ENCODE assay signal across 12 cellular contexts in genomic region chr4:140047017-140047640, GRCh38.
DNase-seq lines count a peak whose midpoint lies in the region; ATAC-seq and TF ChIP-seq lines count a peak whose summit lies in the region.
"Had no signal": no experiment of that assay in that cellular context is flagged by ENCODE, and none has a peak within 500 bp of the region (broad histone marks: within the 10 kb centered on the region; RNA-seq: fewer than 3 reads in every experiment).

No MANE protein-coding gene starts in this region.

- intact Hi-C loops in tibial artery (cut with DNase I; ENCODE audit: low total_unique reads), result loop anchor here (10.0 kb wide), 1 partner anchor 312 kb away; no protein-coding TSS in a partner anchor

- ATAC-seq in HG02884 (IDR thresholded peaks at IDR 0.05; ENCODE audit: unreplicated experiment), result no peak
- ATAC-seq: effector memory CD8-positive, alpha-beta T cell had no signal

- H3K4me1 Mint-ChIP-seq in osteocyte (ENCODE audit: unreplicated experiment), result peaks cover 37% of the 10 kb centered on the region

- H3K9me3 ChIP-seq in ectodermal cell (ENCODE audit: control insufficient read depth, low read length) (no peaks in the 10 kb centered on the region), tibial artery (no peaks in the 10 kb centered on the region)
- H3K9me3 ChIP-seq: Peyer's patch had no signal

- no peak overlapping the region for H3K4me3 ChIP-seq in ectodermal cell (ENCODE audit: insufficient read depth, low read depth, low read length)
- peak overlapping the region; percentile 41 to 42 for H3K4me3 ChIP-seq in tibial artery
- H3K4me3 ChIP-seq: Peyer's patch had no signal

- no peaks in the 10 kb centered on the region for H3K27me3 Mint-ChIP-seq in osteocyte (ENCODE audit: unreplicated experiment)

- DNase-seq in NCI-H2196 (lab: John Stamatoyannopoulos, UW; ENCODE audit: unreplicated experiment) (peak; percentile 12), NCI-H2196 treated with DMSO at 0.1 percent for 48 hours (lab: John Stamatoyannopoulos, UW; ENCODE audit: unreplicated experiment) (no peak), left kidney (ENCODE audit: low read depth, low spot score) (peak; percentile 49), tibial artery (peak; percentile 22 to 84), osteocyte (ENCODE audit: extremely low spot score, unreplicated experiment) (no peak), NCI-H526 treated with DMSO at 0.1 percent for 48 hours (lab: John Stamatoyannopoulos, UW) (no peak)
- DNase-seq: 8988T; effector memory CD8-positive, alpha-beta T cell; kidney; Peyer's patch had no signal

- WGBS in ectodermal cell, 2 experiments, result 67 to 72% methylated on average over 17 of the region's 17 CpGs

- H3K4me1 ChIP-seq in ectodermal cell (ENCODE audit: control insufficient read depth, insufficient read depth, low read length) (peaks cover 49% of the 10 kb centered on the region), tibial artery (peaks cover 0 to 45% (median 28%) of the 10 kb centered on the region in 4 donors)

- H3K9me3 Mint-ChIP-seq in osteocyte (ENCODE audit: unreplicated experiment), result no peaks in the 10 kb centered on the region
- H3K9me3 Mint-ChIP-seq: effector memory CD8-positive, alpha-beta T cell had no signal

- no peak for TF ChIP-seq CTCF in tibial artery (IDR thresholded peaks at IDR 0.05)
- no peak for TF ChIP-seq CTCF in osteocyte (IDR thresholded peaks at IDR 0.05)

- peak overlapping the region; percentile 17 for H3K27ac ChIP-seq in ectodermal cell (ENCODE audit: insufficient read depth, low read depth, low read length, poor library complexity, severe bottlenecking)
- peak overlapping the region; percentile 71 for H3K27ac ChIP-seq in tibial artery

- H3K36me3 ChIP-seq in ectodermal cell (ENCODE audit: control insufficient read depth, insufficient read depth, low read length) (no peaks in the 10 kb centered on the region), tibial artery (no peaks in the 10 kb centered on the region)
- H3K36me3 ChIP-seq: Peyer's patch had no signal

- no peak overlapping the region for H3K4me3 Mint-ChIP-seq in osteocyte (ENCODE audit: unreplicated experiment)
- H3K4me3 Mint-ChIP-seq: effector memory CD8-positive, alpha-beta T cell had no signal

- no peak overlapping the region for H3K27ac Mint-ChIP-seq in osteocyte (ENCODE audit: unreplicated experiment)
- H3K27ac Mint-ChIP-seq: effector memory CD8-positive, alpha-beta T cell had no signal

- no peaks in the 10 kb centered on the region for H3K27me3 ChIP-seq in ectodermal cell (ENCODE audit: control insufficient read depth, insufficient read depth, low read length, poor library complexity, severe bottlenecking)
- no peaks in the 10 kb centered on the region for H3K27me3 ChIP-seq in tibial artery
- H3K27me3 ChIP-seq: Peyer's patch had no signal

- peaks cover 2% of the 10 kb centered on the region for H3K36me3 Mint-ChIP-seq in osteocyte (ENCODE audit: unreplicated experiment)

Comparison
In these comparisons a context has a peak if more than half of its experiments do, and no peak if none do; other contexts are left out.
1. DNase-seq: peak in NCI-H2196 (single experiment), left kidney (single experiment) and tibial artery (2 of 2); none in NCI-H2196 treated with DMSO at 0.1 percent for 48 hours (single experiment), osteocyte (single experiment) and NCI-H526 treated with DMSO at 0.1 percent for 48 hours (single experiment).